8 cellular contexts compared by ENCODE assay signal in the genomic region with DNA sequence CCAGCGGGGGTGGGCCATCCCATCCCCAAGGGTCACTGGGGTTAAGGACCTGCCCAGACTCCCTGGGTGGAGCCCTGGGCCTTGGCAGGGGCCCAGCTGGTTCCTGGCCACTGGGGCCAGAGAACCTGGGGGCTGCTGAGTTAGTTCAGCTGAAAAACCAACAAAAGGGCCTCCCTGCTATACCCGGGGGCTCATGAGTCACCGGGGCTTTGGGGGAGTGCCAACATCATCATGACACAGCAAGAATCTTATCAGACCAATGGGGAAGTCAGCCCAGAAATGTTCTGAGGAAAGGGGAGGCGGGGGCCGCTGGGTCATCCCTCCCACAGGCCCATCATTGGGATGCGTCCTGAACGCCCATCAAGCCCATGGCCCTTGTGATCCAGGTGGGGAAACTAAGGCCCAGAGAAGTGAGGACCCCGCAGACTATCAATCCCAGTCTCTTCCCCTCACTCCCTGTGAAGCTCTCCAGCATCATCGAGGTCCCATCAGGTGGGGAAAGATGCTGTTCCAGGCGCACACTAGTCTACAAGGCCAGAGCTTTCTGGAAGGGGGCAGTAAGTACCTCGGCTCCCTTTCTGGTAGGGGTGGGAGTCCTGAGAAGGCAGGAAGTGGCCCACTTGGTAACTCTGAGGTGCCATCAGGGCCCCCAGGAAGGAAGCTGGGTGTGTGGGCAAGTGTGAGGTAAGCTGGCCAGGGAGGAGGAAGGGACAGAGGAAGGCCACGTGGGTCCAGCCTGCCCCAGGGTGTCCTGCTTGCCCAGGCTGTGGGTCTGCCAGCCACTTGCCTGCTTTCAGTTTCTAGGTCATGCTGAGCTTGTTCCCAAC. TPM values are rescaled to one million over a fixed set of nuclear protein-coding genes. Genes with fewer than 3 reads are reported as not detected.
DNase-seq lines count a peak whose midpoint lies in the region; ATAC-seq and TF ChIP-seq lines count a peak whose summit lies in the region.

No MANE protein-coding gene starts in this region.

- POLR2A ChIA-PET in activated CD8-positive, alpha-beta T cell treated with anti-CD3 and anti-CD28 coated beads for 36 hours (lab: Charles Lee) = interaction anchor here (0.7 to 2.0 kb wide), 10 partner anchors 15 to 169 kb away, joined by 3 to 10 read pairs (median 4); a partner anchor contains a TSS

- intact Hi-C loops in activated CD8-positive, alpha-beta T cell treated with anti-CD3 and anti-CD28 coated beads for 36 hours (cut with micrococcal nuclease) = no loop called here

- no peaks in the 10 kb centered on the region for H3K27me3 Mint-ChIP-seq in activated CD8-positive, alpha-beta T cell treated with anti-CD3 and anti-CD28 coated beads for 36 hours

- no peaks in the 10 kb centered on the region; the same call in 1 of the 2 replicates for H3K36me3 ChIP-seq in H7 (replicated peaks; ENCODE audit: control insufficient read depth, insufficient read depth, low read length)

- no peaks in the 10 kb centered on the region for H3K27me3 ChIP-seq in H7 (ENCODE audit: control insufficient read depth, insufficient read depth, low read length)

- peak; percentile 34 for ATAC-seq in activated CD8-positive, alpha-beta T cell treated with anti-CD3 and anti-CD28 coated beads for 36 hours
- peak; percentile 35 for ATAC-seq in esophagus mucosa
- no peak for ATAC-seq in HG02571 (IDR thresholded peaks at IDR 0.05; ENCODE audit: unreplicated experiment)

- peak; percentile 69 for DNase-seq in Ammon's horn (ENCODE audit: low spot score)
- DNase-seq in KG1 (lab: John Stamatoyannopoulos, UW) = peak; percentile 2
- DNase-seq in activated CD8-positive, alpha-beta T cell treated with anti-CD3 and anti-CD28 coated beads for 36 hours = peak; percentile 79
- peak; percentile 19 for DNase-seq in occipital lobe (lab: John Stamatoyannopoulos, UW)
- no peak for DNase-seq in NAMALWA (ENCODE audit: low spot score)
- DNase-seq in H7 = no peak

- H3K9me3 Mint-ChIP-seq in activated CD8-positive, alpha-beta T cell treated with anti-CD3 and anti-CD28 coated beads for 36 hours = no peaks in the 10 kb centered on the region

- peaks cover 51% of the 10 kb centered on the region for H3K4me1 Mint-ChIP-seq in activated CD8-positive, alpha-beta T cell treated with anti-CD3 and anti-CD28 coated beads for 36 hours (ENCODE audit: low read depth)

- CTCF ChIA-PET in activated CD8-positive, alpha-beta T cell treated with anti-CD3 and anti-CD28 coated beads for 36 hours (lab: Charles Lee) = interaction anchor here (0.9 to 1.5 kb wide), 2 partner anchors 8 to 15 kb away, joined by 3 to 4 read pairs; no protein-coding TSS in a partner anchor

- H3K36me3 Mint-ChIP-seq in activated CD8-positive, alpha-beta T cell treated with anti-CD3 and anti-CD28 coated beads for 36 hours (ENCODE audit: low read depth) = peaks cover 36% of the 10 kb centered on the region

- TF ChIP-seq CTCF in activated CD8-positive, alpha-beta T cell treated with anti-CD3 and anti-CD28 coated beads for 36 hours (IDR thresholded peaks at IDR 0.05) = no peak

- H3K27ac Mint-ChIP-seq in activated CD8-positive, alpha-beta T cell treated with anti-CD3 and anti-CD28 coated beads for 36 hours = peak overlapping the region; percentile 97

- peak overlapping the region; percentile 79 for H3K4me3 Mint-ChIP-seq in activated CD8-positive, alpha-beta T cell treated with anti-CD3 and anti-CD28 coated beads for 36 hours

- H3K4me3 ChIP-seq in H7 (ENCODE audit: insufficient read depth, low read depth, low read length) = no peak overlapping the region

RNA-seq across cellular contexts. Expression of a gene that starts 4.5 kb away (rescaled TPM):
- total RNA-seq in activated CD8-positive, alpha-beta T cell treated with anti-CD3 and anti-CD28 coated beads for 36 hours = 10 to 100 TPM; 88.4 to 92.5 TPM
- 75.4 TPM for total RNA-seq in esophagus mucosa
- total RNA-seq in occipital lobe = 17.3 TPM
- 51.8 and 58.0 TPM in 2 replicates for total RNA-seq in H7 (2014; rRNA removed; shearing (Covaris generic))

RNA-seq across cellular contexts. Expression of a gene that starts 5.3 kb away (rescaled TPM):
- total RNA-seq in activated CD8-positive, alpha-beta T cell treated with anti-CD3 and anti-CD28 coated beads for 36 hours = 10 to 100 TPM; 34.4 to 40.6 TPM
- total RNA-seq in esophagus mucosa (16.1 TPM), occipital lobe (5.5 TPM)
- total RNA-seq in H7 (2014; rRNA removed; shearing (Covaris generic)) = 22.1 and 24.3 TPM in 2 replicates

RNA-seq across cellular contexts. Expression of a gene that starts 26.1 kb away (rescaled TPM):
- 10 to 100 TPM; 27.9 to 31.9 TPM for total RNA-seq in activated CD8-positive, alpha-beta T cell treated with anti-CD3 and anti-CD28 coated beads for 36 hours
- 40.6 TPM for total RNA-seq in esophagus mucosa
- total RNA-seq in occipital lobe = 8.1 TPM
- total RNA-seq in H7 (2014; rRNA removed; shearing (Covaris generic)) = 31.6 and 42.5 TPM in 2 replicates

RNA-seq across cellular contexts. Expression of a gene that starts 42.8 kb away (rescaled TPM):
- not detected for total RNA-seq in activated CD8-positive, alpha-beta T cell treated with anti-CD3 and anti-CD28 coated beads for 36 hours
- total RNA-seq in esophagus mucosa = not detected
- total RNA-seq in occipital lobe = not detected
- not detected in 2 replicates for total RNA-seq in H7 (2014; rRNA removed; shearing (Covaris generic))

RNA-seq across cellular contexts. Expression of a gene that starts 51.7 kb away (rescaled TPM):
- 10 to 100 TPM; 13.2 to 14.1 TPM for total RNA-seq in activated CD8-positive, alpha-beta T cell treated with anti-CD3 and anti-CD28 coated beads for 36 hours
- total RNA-seq in esophagus mucosa = 20.6 TPM
- total RNA-seq in occipital lobe = 3.4 TPM
- total RNA-seq in H7 (2014; rRNA removed; shearing (Covaris generic)) = 17.0 and 18.4 TPM in 2 replicates

Comparison
In these comparisons a context has a peak if more than half of its experiments do, and no peak if none do; other contexts are left out.
1. DNase-seq: peak in Ammon's horn (single experiment), KG1 (single experiment), activated CD8-positive, alpha-beta T cell treated with anti-CD3 and anti-CD28 coated beads for 36 hours (single experiment) and occipital lobe (single experiment); none in NAMALWA (single experiment) and H7 (single experiment).